In genomic region chr11:58622344-58622743, GRCh38 we compare ENCODE assay signal across 14 cellular contexts. TPM values are rescaled to one million over a fixed set of nuclear protein-coding genes. Genes with fewer than 3 reads are reported as not detected.
DNase-seq lines count a peak whose midpoint lies in the region; ATAC-seq and TF ChIP-seq lines count a peak whose summit lies in the region.
"Had no signal": no experiment of that assay in that cellular context is flagged by ENCODE, and none has a peak within 500 bp of the region (broad histone marks: within the 10 kb centered on the region; RNA-seq: fewer than 3 reads in every experiment).

Gene CNTF (plus strand): TSS chr11:58622665. CDS start chr11:58622753, 88 bp downstream.

- no peak for TF ChIP-seq EP300 in tibial nerve (IDR thresholded peaks at IDR 0.05)

- peak within 1 kb of the TSS; percentile 76 for H3K27ac Mint-ChIP-seq in activated naive CD8-positive, alpha-beta T cell
- no peak within 1 kb of the TSS for H3K27ac Mint-ChIP-seq in nephron progenitor cell

- H3K36me3 ChIP-seq in tibial nerve, result peaks cover under 1 to 68% (median 3%) of the 10 kb centered on the region in 3 donors

- intact Hi-C loops in Right ventricle myocardium superior (cut with DNase I) (no loop called here), cardiac septum (cut with DNase I) (no loop called here), left ventricle myocardium superior (cut with micrococcal nuclease) (loop anchor here (10.0 kb wide), 1 partner anchor 48 kb away; the partner anchor contains the start of genes LPXN and ZFP91)

- WGBS in tibial nerve, 2 donors, result 34 to 37% methylated on average over 2 of the region's 2 CpGs

- DNase-seq in Right ventricle myocardium superior (no peak), cardiac septum (ENCODE audit: low spot score) (no peak), left ventricle myocardium superior (no peak), tibial nerve (ENCODE audit: low spot score in 2 of 2) (no peak), UCSD-AML1 (lab: John Stamatoyannopoulos, UW; ENCODE audit: unreplicated experiment) (no peak), nephron progenitor cell (no peak)
- DNase-seq: GOT3; NCI-H446 treated with DMSO at 0.1 percent for 48 hours; stimulated activated CD4-positive, alpha-beta T cell treated with anti-CD3 and anti-CD28 coated beads, Interleukin-1b, Interleukin-23, amount 100 ng/mL, for 48 hours had no signal

- H3K4me3 ChIP-seq in tibial nerve, result peak within 1 kb of the TSS in 3 of 4 donors; percentile 5 to 37 (median 7)
- H3K4me3 ChIP-seq: SJSA1 had no signal

- ATAC-seq in Right ventricle myocardium superior (ENCODE audit: poor library complexity), result peak; percentile 79
- ATAC-seq in left ventricle myocardium superior, result peak; percentile 67
- no peak for ATAC-seq in GM19463 (IDR thresholded peaks at IDR 0.05; ENCODE audit: unreplicated experiment)

- TF ChIP-seq CTCF in tibial nerve (IDR thresholded peaks at IDR 0.05) (no peak), nephron progenitor cell (IDR thresholded peaks at IDR 0.05) (no peak)

- peak within 1 kb of the TSS in 2 of 4 donors; percentile 46 to 50 for H3K27ac ChIP-seq in tibial nerve
- H3K27ac ChIP-seq: KMS-11, neutrophil, SJSA1 had no signal

- no peaks in the 10 kb centered on the region for H3K9me3 ChIP-seq in tibial nerve
- H3K9me3 ChIP-seq: neutrophil, SJSA1 had no signal

- no peaks in the 10 kb centered on the region for H3K27me3 Mint-ChIP-seq in activated naive CD8-positive, alpha-beta T cell
- no peaks in the 10 kb centered on the region for H3K27me3 Mint-ChIP-seq in nephron progenitor cell (ENCODE audit: low read depth, poor library complexity)

- no peaks in the 10 kb centered on the region for H3K9me3 Mint-ChIP-seq in activated naive CD8-positive, alpha-beta T cell (ENCODE audit: low read depth)
- no peaks in the 10 kb centered on the region for H3K9me3 Mint-ChIP-seq in nephron progenitor cell

- peak within 1 kb of the TSS; percentile 34 for H3K4me3 Mint-ChIP-seq in activated naive CD8-positive, alpha-beta T cell
- no peak within 1 kb of the TSS for H3K4me3 Mint-ChIP-seq in nephron progenitor cell

- H3K27me3 ChIP-seq in tibial nerve, result no peaks in the 10 kb centered on the region
- H3K27me3 ChIP-seq: neutrophil, SJSA1 had no signal

- no peak for TF ChIP-seq POLR2A in tibial nerve (IDR thresholded peaks at IDR 0.05)

- H3K4me1 ChIP-seq in tibial nerve, result peaks cover 0 to 36% (median 3%) of the 10 kb centered on the region in 4 donors

- peaks cover 25% of the 10 kb centered on the region for H3K4me1 Mint-ChIP-seq in activated naive CD8-positive, alpha-beta T cell (ENCODE audit: low read depth)
- H3K4me1 Mint-ChIP-seq in nephron progenitor cell, result peaks cover 8% of the 10 kb centered on the region

- peaks cover 20% of the 10 kb centered on the region for H3K36me3 Mint-ChIP-seq in activated naive CD8-positive, alpha-beta T cell
- H3K36me3 Mint-ChIP-seq in nephron progenitor cell (ENCODE audit: low read depth), result peaks cover 64% of the 10 kb centered on the region

RNA-seq across cellular contexts. Expression of gene CNTF, which starts in this region (rescaled TPM):
- total RNA-seq in Right ventricle myocardium superior (0.73 TPM), cardiac septum (1.3 TPM), left ventricle myocardium superior (1.4 TPM), tibial nerve (100 to 1,000 TPM in 3 of 4 donors, 10 to 100 TPM in 1; 53.7 to 342 (median 305) TPM)

Comparison
In these comparisons a context has a peak if more than half of its experiments do, and no peak if none do; other contexts are left out.
1. RNA of gene CNTF (total RNA-seq): 53.7 to 342 TPM in tibial nerve; 1.4 TPM in left ventricle myocardium superior (single experiment), 1.3 TPM in cardiac septum (single experiment) and 0.73 TPM in Right ventricle myocardium superior (single experiment); every median in the first group is over 10 times any median in the second.
2. Peak in ATAC-seq in Right ventricle myocardium superior; RNA of the gene not detected or under 1 TPM.